ENCODE assay signal across 1 cellular context in the genomic region with DNA sequence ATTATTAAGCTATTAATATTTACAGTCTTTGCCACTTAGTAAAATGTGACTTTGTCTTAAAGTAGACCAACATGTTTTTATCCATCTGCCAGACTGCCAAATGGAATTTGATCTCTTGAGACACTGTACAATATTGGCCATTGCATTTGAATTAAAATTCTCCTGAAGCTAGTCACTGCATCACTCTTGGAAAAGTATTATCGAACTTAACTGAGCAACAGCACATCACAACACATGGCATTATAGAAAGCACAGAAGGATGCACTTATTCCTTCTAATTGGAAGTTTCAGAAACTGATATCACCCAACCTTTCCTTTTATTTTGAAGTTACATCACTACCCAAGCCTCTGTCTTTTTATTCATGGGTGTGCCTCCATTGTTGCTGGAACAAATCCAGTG.
TF ChIP-seq lines count a peak whose summit lies in the region.

No MANE protein-coding gene starts in this region.

TF ChIP-seq in IMR-90, 13 proteins besides CTCF, POLR2A, EP300 and RAD21:
- TF ChIP-seq CEBPB (IDR thresholded peaks at IDR 0.05; ENCODE audit: low read depth, low read length) (no peak), BHLHE40 (IDR thresholded peaks at IDR 0.05; ENCODE audit: low read depth, low read length) (no peak), MAZ (IDR thresholded peaks at IDR 0.05; ENCODE audit: borderline replicate concordance, low read depth, low read length) (no peak), MXI1 (IDR thresholded peaks at IDR 0.05; ENCODE audit: borderline replicate concordance, low read depth, low read length) (no peak), MAFK (IDR thresholded peaks at IDR 0.05; ENCODE audit: low read depth, low read length) (no peak)
